In the genomic region with DNA sequence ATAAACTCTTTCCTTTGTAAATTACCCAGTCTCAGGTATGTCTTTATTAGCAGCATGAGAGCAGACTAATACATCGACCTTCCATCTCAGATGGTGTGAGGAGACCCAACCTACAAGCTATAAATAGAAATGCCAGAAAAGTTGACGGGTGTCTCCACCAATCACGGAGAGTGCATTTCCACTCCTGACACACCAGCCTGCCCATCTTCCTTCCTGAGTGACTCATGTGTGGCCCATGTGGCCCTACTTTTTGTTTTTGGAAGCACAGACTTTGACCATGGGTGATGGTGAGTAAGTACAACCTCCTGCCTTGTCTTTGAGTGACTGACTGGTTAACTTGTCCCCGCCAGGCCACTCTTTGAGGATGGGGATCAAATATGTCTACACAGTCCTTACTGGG, we compare ENCODE assay signal across 26 cellular contexts.
"Had no signal": no experiment of that assay in that cellular context is flagged by ENCODE, and none has a peak within 500 bp of the region (broad histone marks: within the 10 kb centered on the region; RNA-seq: fewer than 3 reads in every experiment).

No MANE protein-coding gene starts in this region.

- H3K4me2 ChIP-seq: neural progenitor cell, smooth muscle cell had no signal

- H3K27ac ChIP-seq: left ventricle myocardium inferior, neural progenitor cell, neutrophil, ovary, right atrium auricular region, right lobe of liver, stomach, testis, thyroid gland, transverse colon, upper lobe of right lung had no signal

- H3K27me3 ChIP-seq: neural progenitor cell, neutrophil, ovary, right atrium auricular region, right lobe of liver, stomach, testis, thyroid gland, transverse colon, upper lobe of right lung had no signal

- H3K4me3 ChIP-seq: left ventricle myocardium inferior, lung, neural progenitor cell, ovary, right atrium auricular region, right lobe of liver, smooth muscle cell, stomach, testis, thyroid gland, transverse colon, upper lobe of right lung had no signal

- ATAC-seq: natural killer cell; right lobe of liver; stimulated activated naive B cell treated with anti-CD40 and anti-IgM and Interleukin-4, amounts not matched to agents 10 μg/mL and 1 μg/mL and 100 μg/mL, for 72 hours; stimulated activated naive CD8-positive, alpha-beta T cell treated with anti-CD3 and anti-CD28 coated beads, Interleukin-15, Interleukin-2, amounts not matched to agents 100 U/mL and 50 U/mL, for 24 hours; upper lobe of right lung had no signal

- H3K36me3 ChIP-seq: left ventricle myocardium inferior, neural progenitor cell, neutrophil, ovary, right atrium auricular region, right lobe of liver, stomach, thyroid gland, transverse colon, upper lobe of right lung had no signal

- H3K9me3 ChIP-seq: neutrophil, ovary, testis, thyroid gland had no signal

- H2AFZ ChIP-seq: neural progenitor cell had no signal

- H3K9ac ChIP-seq: neural progenitor cell had no signal

- DNase-seq: hypothalamus; islet precursor cell; left ventricle myocardium inferior; mesendoderm; naive B cell; natural killer cell; nephron progenitor cell; occipital lobe; ovary; stimulated activated CD4-positive, alpha-beta T cell treated with anti-CD3 and anti-CD28 coated beads, Interleukin-12 subunit alpha, Interleukin-12 subunit beta, amount 100 ng/mL, for 4 hours; stimulated activated CD4-positive, alpha-beta T cell treated with anti-CD3 and anti-CD28 coated beads, Interleukin-15, amount 100 ng/mL, for 24 hours; stimulated activated CD4-positive, alpha-beta T cell treated with anti-CD3 and anti-CD28 coated beads, Interleukin-2, amount 100 ng/mL, for 24 hours; stimulated activated CD4-positive, alpha-beta T cell treated with anti-CD3 and anti-CD28 coated beads, Interleukin-4, amount 100 ng/mL, for 1 hour; stimulated activated naive B cell treated with anti-CD40 and anti-IgM and Interleukin-4, amounts not matched to agents 10 μg/mL and 1 μg/mL and 100 μg/mL, for 72 hours; stimulated activated naive CD8-positive, alpha-beta T cell treated with anti-CD3 and anti-CD28 coated beads, Interleukin-15, Interleukin-2, amounts not matched to agents 100 U/mL and 50 U/mL, for 24 hours; stomach; testis; thyroid gland; transverse colon; upper lobe of right lung had no signal

- H3K4me1 ChIP-seq: left ventricle myocardium inferior, neural progenitor cell, right atrium auricular region, right lobe of liver, stomach, testis, thyroid gland, transverse colon, upper lobe of right lung had no signal
